22 cellular contexts compared by ENCODE assay signal in the genomic region with DNA sequence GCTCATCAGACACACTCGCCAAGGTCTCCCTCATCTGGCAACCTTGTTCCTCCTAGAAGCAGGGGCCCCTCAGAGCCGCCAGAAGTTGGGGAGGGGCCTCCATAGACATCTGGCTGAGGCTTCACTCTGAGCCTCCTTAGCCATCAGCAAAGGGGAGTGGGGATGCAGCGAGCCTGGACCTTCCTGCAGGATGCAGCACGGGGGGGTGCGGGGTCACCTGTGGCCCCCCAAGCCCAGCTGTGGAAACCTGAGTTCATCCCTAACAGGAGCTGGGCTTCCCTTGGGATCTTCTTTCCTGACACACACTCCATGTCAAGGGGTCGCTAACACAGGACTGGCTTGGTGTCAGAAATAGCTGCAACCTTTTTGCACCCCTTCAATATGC.
"Had no signal": no experiment of that assay in that cellular context is flagged by ENCODE, and none has a peak within 500 bp of the region (broad histone marks: within the 10 kb centered on the region; RNA-seq: fewer than 3 reads in every experiment).

No MANE protein-coding gene starts in this region.

- H3K9me3 ChIP-seq: heart left ventricle, neutrophil, right atrium auricular region, testis, tibial artery, uterus had no signal

- H3K27ac Mint-ChIP-seq: memory B cell; natural killer cell; progenitor cell of endocrine pancreas; stimulated activated memory B cell treated with anti-CD40 and anti-IgM and Interleukin-4, amounts not matched to agents 10 μg/mL and 1 μg/mL and 100 μg/mL, for 72 hours; type B pancreatic cell had no signal

- DNase-seq: cerebellar nuclear complex; effector CD4-positive, alpha-beta T cell; foreskin fibroblast; gastrocnemius medialis; heart left ventricle; kidney glomerular epithelial cell; left colon; left ventricle myocardium superior; natural killer cell; stimulated activated CD4-positive, alpha-beta T cell treated with anti-CD3 and anti-CD28 coated beads, Interleukin-4, amount 100 ng/mL, for 4 hours; stimulated activated naive CD8-positive, alpha-beta T cell treated with anti-CD3 and anti-CD28 coated beads, Interleukin-15, Interleukin-2, amounts not matched to agents 100 U/mL and 50 U/mL, for 24 hours; substantia nigra; testis; tibial artery; uterus had no signal

- H3K9me3 Mint-ChIP-seq: natural killer cell, type B pancreatic cell had no signal

- ATAC-seq: gastrocnemius medialis; heart left ventricle; left colon; left ventricle myocardium superior; natural killer cell; sciatic nerve; stimulated activated memory B cell treated with anti-CD40 and anti-IgM and Interleukin-4, amounts not matched to agents 10 μg/mL and 1 μg/mL and 100 μg/mL, for 72 hours; stimulated activated naive CD8-positive, alpha-beta T cell treated with anti-CD3 and anti-CD28 coated beads, Interleukin-15, Interleukin-2, amounts not matched to agents 100 U/mL and 50 U/mL, for 24 hours had no signal

- H3K36me3 Mint-ChIP-seq: natural killer cell; stimulated activated memory B cell treated with anti-CD40 and anti-IgM and Interleukin-4, amounts not matched to agents 10 μg/mL and 1 μg/mL and 100 μg/mL, for 72 hours; type B pancreatic cell had no signal

- H3K4me3 Mint-ChIP-seq: memory B cell; natural killer cell; stimulated activated memory B cell treated with anti-CD40 and anti-IgM and Interleukin-4, amounts not matched to agents 10 μg/mL and 1 μg/mL and 100 μg/mL, for 72 hours; type B pancreatic cell had no signal

- H3K4me1 Mint-ChIP-seq: memory B cell; stimulated activated memory B cell treated with anti-CD40 and anti-IgM and Interleukin-4, amounts not matched to agents 10 μg/mL and 1 μg/mL and 100 μg/mL, for 72 hours had no signal
